In genomic region chr2:54981409-54981808, GRCh38 we compare ENCODE assay signal across 24 cellular contexts.
DNase-seq lines count a peak whose midpoint lies in the region; ATAC-seq and TF ChIP-seq lines count a peak whose summit lies in the region.
"Had no signal": no experiment of that assay in that cellular context is flagged by ENCODE, and none has a peak within 500 bp of the region (broad histone marks: within the 10 kb centered on the region; RNA-seq: fewer than 3 reads in every experiment).

No MANE protein-coding gene starts in this region.

- DNase-seq in activated naive CD8-positive, alpha-beta T cell treated with anti-CD3 and anti-CD28 coated beads for 36 hours: no peak
- DNase-seq in epithelial cell of esophagus (ENCODE audit: low read depth) (peak; percentile 23), prostate gland (ENCODE audit: low spot score) (no peak), GM10266 (ENCODE audit: extremely low spot score) (no peak), NOMO-1 (lab: John Stamatoyannopoulos, UW; ENCODE audit: unreplicated experiment in 2 of 2) (no peak)
- DNase-seq: activated CD4-positive, alpha-beta T cell treated with anti-CD3 and anti-CD28 coated beads for 4 hours; activated T-cell treated with anti-CD3 and anti-CD28 coated beads, Interleukin-2, amount 50 U/mL, for 72 hours; DMS79; effector CD8-positive, alpha-beta T cell; esophagus squamous epithelium; kidney; mammary epithelial cell; NCI-H187 treated with DMSO at 0.1 percent for 48 hours; occipital lobe; PC-3; SIG-M5; sigmoid colon; testis had no signal

- peaks cover 18% of the 10 kb centered on the region for H3K36me3 Mint-ChIP-seq in activated naive CD8-positive, alpha-beta T cell
- peaks cover 26% of the 10 kb centered on the region for H3K36me3 Mint-ChIP-seq in activated naive CD8-positive, alpha-beta T cell treated with anti-CD3 and anti-CD28 coated beads for 36 hours

- peak overlapping the region; percentile 50 for H3K27ac Mint-ChIP-seq in activated naive CD8-positive, alpha-beta T cell
- no peak overlapping the region for H3K27ac Mint-ChIP-seq in activated naive CD8-positive, alpha-beta T cell treated with anti-CD3 and anti-CD28 coated beads for 36 hours
- H3K27ac Mint-ChIP-seq: activated naive CD4-positive, alpha-beta T cell treated with anti-CD3 and anti-CD28 coated beads, Interleukin-2, amount 50 U/mL, for 72 hours had no signal

- H3K4me1 ChIP-seq in prostate gland (replicated peaks): peaks cover 13% of the 10 kb centered on the region

- H3K9me3 Mint-ChIP-seq in activated naive CD8-positive, alpha-beta T cell (ENCODE audit: low read depth): no peaks in the 10 kb centered on the region
- H3K9me3 Mint-ChIP-seq in activated naive CD8-positive, alpha-beta T cell treated with anti-CD3 and anti-CD28 coated beads for 36 hours: no peaks in the 10 kb centered on the region
- H3K9me3 Mint-ChIP-seq: activated naive CD4-positive, alpha-beta T cell treated with anti-CD3 and anti-CD28 coated beads, Interleukin-2, amount 50 U/mL, for 72 hours; activated T-cell treated with anti-CD3 and anti-CD28 coated beads, Interleukin-2, amount 50 U/mL, for 72 hours had no signal

- no peak overlapping the region for H3K4me3 Mint-ChIP-seq in activated naive CD8-positive, alpha-beta T cell
- H3K4me3 Mint-ChIP-seq in activated naive CD8-positive, alpha-beta T cell treated with anti-CD3 and anti-CD28 coated beads for 36 hours: no peak overlapping the region
- H3K4me3 Mint-ChIP-seq: activated T-cell treated with anti-CD3 and anti-CD28 coated beads, Interleukin-2, amount 50 U/mL, for 72 hours had no signal

- TF ChIP-seq POLR2A in prostate gland (IDR thresholded peaks at IDR 0.05): no peak

- H3K27me3 ChIP-seq in prostate gland (replicated peaks; ENCODE audit: insufficient read depth): no peaks in the 10 kb centered on the region
- H3K27me3 ChIP-seq: esophagus squamous epithelium, sigmoid colon, testis had no signal

- no peaks in the 10 kb centered on the region for H3K27me3 Mint-ChIP-seq in activated naive CD8-positive, alpha-beta T cell
- H3K27me3 Mint-ChIP-seq in activated naive CD8-positive, alpha-beta T cell treated with anti-CD3 and anti-CD28 coated beads for 36 hours: no peaks in the 10 kb centered on the region

- H3K4me1 Mint-ChIP-seq in activated naive CD8-positive, alpha-beta T cell (ENCODE audit: low read depth): peaks cover 47% of the 10 kb centered on the region
- H3K4me1 Mint-ChIP-seq in activated naive CD8-positive, alpha-beta T cell treated with anti-CD3 and anti-CD28 coated beads for 36 hours: peaks cover 43% of the 10 kb centered on the region

- intact Hi-C loops in prostate gland (cut with DNase I): no loop called here

- no peak for ATAC-seq in GM21423 (IDR thresholded peaks at IDR 0.05; ENCODE audit: unreplicated experiment)
- ATAC-seq in HG03097 (IDR thresholded peaks at IDR 0.05; ENCODE audit: low FRiP score, unreplicated experiment): no peak
- ATAC-seq: activated naive CD4-positive, alpha-beta T cell treated with anti-CD3 and anti-CD28 coated beads, Interleukin-2, amount 50 U/mL, for 72 hours; activated T-cell treated with anti-CD3 and anti-CD28 coated beads, Interleukin-2, amount 50 U/mL, for 72 hours; GM12878; K562; PC-3 had no signal

- WGBS in prostate gland: 56% methylated on average over 2 of the region's 2 CpGs

- H3K27ac ChIP-seq in prostate gland: peak overlapping the region; percentile 25 to 65
- H3K27ac ChIP-seq: sigmoid colon, testis had no signal

- H3K4me3 ChIP-seq in epithelial cell of esophagus (ENCODE audit: low read length) (no peak overlapping the region), prostate gland (no peak overlapping the region)
- H3K4me3 ChIP-seq: esophagus squamous epithelium, GM12878, K562, sigmoid colon, testis had no signal

- H3K36me3 ChIP-seq in prostate gland: no peaks in the 10 kb centered on the region

- H3K9me3 ChIP-seq in prostate gland: no peaks in the 10 kb centered on the region
- H3K9me3 ChIP-seq: esophagus squamous epithelium, sigmoid colon, testis had no signal

- no peak for TF ChIP-seq CTCF in epithelial cell of esophagus (IDR thresholded peaks at IDR 0.05; ENCODE audit: insufficient read depth, low read depth, low read length, missing control alignments)
- TF ChIP-seq CTCF in prostate gland (IDR thresholded peaks at IDR 0.05): no peak
- no peak for TF ChIP-seq CTCF in GM10266 (IDR thresholded peaks at IDR 0.05; ENCODE audit: control insufficient read depth, insufficient read depth, low read depth, missing control alignments)
